Comparison of ENCODE assay signal across 19 cellular contexts in the genomic region with DNA sequence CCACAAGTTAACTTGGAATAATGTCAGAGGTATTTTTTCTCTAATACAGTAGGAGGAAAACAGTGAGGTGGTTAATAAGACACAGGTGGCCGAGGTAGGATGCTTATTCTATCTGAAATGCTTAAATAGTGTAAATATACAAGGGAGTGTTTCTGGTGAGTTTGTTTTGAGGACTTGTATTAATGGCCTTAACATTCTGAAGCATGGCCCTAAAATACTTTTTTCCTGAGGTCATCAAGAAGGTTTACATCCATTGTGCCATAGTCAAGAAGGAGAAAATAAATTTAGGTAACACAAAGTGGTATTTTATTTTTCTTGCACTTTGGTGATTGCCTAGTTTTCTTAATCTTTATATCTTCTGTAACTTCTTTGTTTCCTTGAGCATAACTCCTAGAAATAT. TPM values are rescaled to one million over a fixed set of nuclear protein-coding genes. Genes with fewer than 3 reads are reported as not detected.
DNase-seq lines count a peak whose midpoint lies in the region; ATAC-seq, FAIRE-seq and TF ChIP-seq lines count a peak whose summit lies in the region.
"Had no signal": no experiment of that assay in that cellular context is flagged by ENCODE, and none has a peak within 500 bp of the region (broad histone marks: within the 10 kb centered on the region; RNA-seq: fewer than 3 reads in every experiment).

No MANE protein-coding gene starts in this region.

- peaks cover 71% of the 10 kb centered on the region for H3K4me1 ChIP-seq in RWPE2 (ENCODE audit: insufficient read depth, poor library complexity, severe bottlenecking)
- H3K4me1 ChIP-seq in subcutaneous abdominal adipose tissue (ENCODE audit: control insufficient read depth in 5 of 5, insufficient read depth in 5 of 5, low read length in 5 of 5), result peaks cover 0 to 61% (median 48%) of the 10 kb centered on the region in 5 donors
- H3K4me1 ChIP-seq: body of pancreas had no signal

- DNase-seq in H54 (ENCODE audit: insufficient read length, low spot score) (no peak), RWPE2 (ENCODE audit: low spot score) (no peak), fibroblast of pulmonary artery (ENCODE audit: low read depth) (peak; percentile 45), cerebellar nuclear complex (lab: John Stamatoyannopoulos, UW) (no peak), lower leg skin (ENCODE audit: low spot score in 2 of 2) (no peak), NCI-H524 treated with DMSO at 0.1 percent for 48 hours (lab: John Stamatoyannopoulos, UW) (no peak)
- DNase-seq: activated CD4-positive, alpha-beta T cell treated with anti-CD3 and anti-CD28 coated beads, Interleukin-2, amount 50 U/mL, for 4 hours; activated naive CD8-positive, alpha-beta T cell treated with anti-CD3 and anti-CD28 coated beads, Interleukin-2, amount 50 U/mL, for 24 hours; activated T-cell treated with anti-CD3 and anti-CD28 coated beads, Interleukin-2, amount 50 U/mL, for 72 hours; body of pancreas; dorsolateral prefrontal cortex; hypothalamus; left ventricle myocardium inferior; NCI-H1048; NCI-H1694 treated with DMSO at 0.1 percent for 48 hours; transverse colon had no signal

- FAIRE-seq in H54 (lab: Jason Lieb, UNC), result peak; percentile 58

- no peak overlapping the region for H3K9ac ChIP-seq in subcutaneous abdominal adipose tissue (ENCODE audit: low read length in 5 of 5)

- H3K9me3 ChIP-seq in RWPE2 (ENCODE audit: severe bottlenecking) (no peaks in the 10 kb centered on the region), subcutaneous abdominal adipose tissue (ENCODE audit: control insufficient read depth in 5 of 5, low read length in 5 of 5) (no peaks in the 10 kb centered on the region)
- H3K9me3 ChIP-seq: body of pancreas, left ventricle myocardium inferior, transverse colon had no signal

- ATAC-seq in RWPE2 (ENCODE audit: low read depth), result no peak
- ATAC-seq: activated naive CD8-positive, alpha-beta T cell treated with anti-CD3 and anti-CD28 coated beads, Interleukin-2, amount 50 U/mL, for 24 hours; activated T-cell treated with anti-CD3 and anti-CD28 coated beads, Interleukin-2, amount 50 U/mL, for 72 hours; body of pancreas; natural killer cell treated with Interleukin-12 subunit alpha and Interleukin-12 subunit beta and Interleukin-15 and Interleukin-18, amount 100 ng/mL, for 72 hours; stimulated activated effector memory CD8-positive, alpha-beta T cell treated with anti-CD3 and anti-CD28 coated beads, Interleukin-12 subunit alpha, Interleukin-12 subunit beta, amount 100 ng/mL, for 72 hours had no signal

- WGBS in lower leg skin, 2 donors, result 74 to 80% methylated on average over 1 of the region's 1 CpG

- TF ChIP-seq CTCF in RWPE2 (IDR thresholded peaks at IDR 0.05; ENCODE audit: poor library complexity, severe bottlenecking) (no peak), fibroblast of pulmonary artery (IDR thresholded peaks at IDR 0.05; ENCODE audit: low read length, missing control alignments) (no peak), lower leg skin (IDR thresholded peaks at IDR 0.05) (no peak)

- intact Hi-C loops in lower leg skin (cut with DNase I; ENCODE audit: low total_unique reads), result no loop called here

- peak overlapping the region; percentile 87 for H3K27ac ChIP-seq in RWPE2 (ENCODE audit: poor library complexity, severe bottlenecking)
- H3K27ac ChIP-seq in subcutaneous abdominal adipose tissue (ENCODE audit: low read depth, low read length), result peak overlapping the region; percentile 19
- H3K27ac ChIP-seq: body of pancreas, left ventricle myocardium inferior, transverse colon had no signal

- no peaks in the 10 kb centered on the region for H3K27me3 ChIP-seq in RWPE2 (ENCODE audit: insufficient read depth, poor library complexity, severe bottlenecking)
- H3K27me3 ChIP-seq in subcutaneous abdominal adipose tissue (ENCODE audit: control insufficient read depth in 5 of 5, insufficient read depth in 4 of 5, low read length in 5 of 5), result no peaks in the 10 kb centered on the region
- H3K27me3 ChIP-seq: body of pancreas, dorsolateral prefrontal cortex, transverse colon had no signal

- H3K4me3 ChIP-seq in RWPE2 (ENCODE audit: severe bottlenecking) (no peak overlapping the region), fibroblast of pulmonary artery (replicated peaks; ENCODE audit: low read depth, low read length) (no peak overlapping the region), subcutaneous abdominal adipose tissue (ENCODE audit: low read depth in 1 of 5, low read length in 5 of 5) (no peak overlapping the region), lower leg skin (ENCODE audit: low read depth, poor library complexity, severe bottlenecking) (no peak overlapping the region)
- H3K4me3 ChIP-seq: body of pancreas, dorsolateral prefrontal cortex, left ventricle myocardium inferior, transverse colon had no signal

- 0 out of 2 replicates have a peak, but pooled peaks cover 4% of the 10 kb centered on the region for H3K36me3 ChIP-seq in RWPE2 (ENCODE audit: low read depth)
- H3K36me3 ChIP-seq in subcutaneous abdominal adipose tissue (ENCODE audit: control insufficient read depth in 5 of 5, insufficient read depth in 5 of 5, low read length in 5 of 5), result no peaks in the 10 kb centered on the region
- H3K36me3 ChIP-seq: left ventricle myocardium inferior, transverse colon had no signal

- TF ChIP-seq POLR2A in H54 (IDR thresholded peaks at IDR 0.05; ENCODE audit: low read depth, low read length) (no peak), lower leg skin (IDR thresholded peaks at IDR 0.05) (no peak)

RNA-seq across cellular contexts. Expression of a gene that starts 18.8 kb away (rescaled TPM):
- 100 to 1,000 TPM; 115 to 153 (median 120) TPM for total RNA-seq in lower leg skin
